Comparison of ENCODE assay signal across 16 cellular contexts in genomic region chr14:41973178-41973577, GRCh38.
"Had no signal": no experiment of that assay in that cellular context is flagged by ENCODE, and none has a peak within 500 bp of the region (broad histone marks: within the 10 kb centered on the region; RNA-seq: fewer than 3 reads in every experiment).

No MANE protein-coding gene starts in this region.

- H3K4me1 Mint-ChIP-seq: activated CD4-positive, alpha-beta T cell treated with anti-CD3 and anti-CD28 coated beads, Interleukin-2, amount 10 ng/mL, durations not matched to agents 7 days and 5 days; neural progenitor cell; stimulated activated naive CD8-positive, alpha-beta T cell treated with anti-CD3 and anti-CD28 coated beads, Interleukin-15, amount 100 ng/mL, for 72 hours had no signal

- H3K4me3 ChIP-seq: body of pancreas, neural progenitor cell, ovary, spleen had no signal

- H3K4me1 ChIP-seq: body of pancreas, neural progenitor cell, spleen had no signal

- H3K36me3 ChIP-seq: neural progenitor cell, ovary, spleen had no signal

- H3K27me3 Mint-ChIP-seq: activated CD4-positive, alpha-beta T cell treated with anti-CD3 and anti-CD28 coated beads, Interleukin-2, amount 10 ng/mL, durations not matched to agents 7 days and 5 days; activated naive CD8-positive, alpha-beta T cell; naive B cell; stimulated activated naive CD8-positive, alpha-beta T cell treated with anti-CD3 and anti-CD28 coated beads, Interleukin-15, amount 100 ng/mL, for 72 hours; type B pancreatic cell had no signal

- H3K9ac ChIP-seq: neural progenitor cell had no signal

- H3K27me3 ChIP-seq: body of pancreas, neural progenitor cell, ovary, spleen had no signal

- H3K27ac Mint-ChIP-seq: activated CD4-positive, alpha-beta T cell treated with anti-CD3 and anti-CD28 coated beads, Interleukin-2, amount 10 ng/mL, durations not matched to agents 7 days and 5 days; activated naive CD8-positive, alpha-beta T cell; naive B cell; neural progenitor cell; type B pancreatic cell had no signal

- H3K4me2 ChIP-seq: neural progenitor cell had no signal

- H3K4me3 Mint-ChIP-seq: activated CD4-positive, alpha-beta T cell treated with anti-CD3 and anti-CD28 coated beads, Interleukin-2, amount 10 ng/mL, durations not matched to agents 7 days and 5 days; activated naive CD8-positive, alpha-beta T cell; neural progenitor cell; stimulated activated naive CD8-positive, alpha-beta T cell treated with anti-CD3 and anti-CD28 coated beads, Interleukin-15, amount 100 ng/mL, for 72 hours; type B pancreatic cell had no signal

- ATAC-seq: body of pancreas; esophagus mucosa; sciatic nerve; stimulated activated naive CD8-positive, alpha-beta T cell treated with anti-CD3 and anti-CD28 coated beads, Interleukin-15, amount 100 ng/mL, for 72 hours had no signal

- H3K36me3 Mint-ChIP-seq: activated naive CD8-positive, alpha-beta T cell; neural progenitor cell; type B pancreatic cell had no signal

- DNase-seq: activated CD4-positive, alpha-beta T cell treated with anti-CD3 and anti-CD28 coated beads, Interleukin-2, amount 10 ng/mL, durations not matched to agents 7 days and 5 days; activated CD8-positive, alpha-beta memory T cell treated with anti-CD3 and anti-CD28 coated beads, Interleukin-2, amount 50 U/mL, for 48 hours; activated gamma-delta T cell treated with Interleukin-2 at 50 U/mL for 16 hours; amniotic stem cell; body of pancreas; caudate nucleus; islet precursor cell; naive B cell; ovary; spleen; stimulated activated naive CD8-positive, alpha-beta T cell treated with anti-CD3 and anti-CD28 coated beads, Interleukin-15, amount 100 ng/mL, for 72 hours had no signal

- H3K27ac ChIP-seq: body of pancreas, neural progenitor cell, ovary, spleen had no signal

- H2AFZ ChIP-seq: neural progenitor cell had no signal
